Comparison of ENCODE assay signal across 8 cellular contexts in the genomic region with DNA sequence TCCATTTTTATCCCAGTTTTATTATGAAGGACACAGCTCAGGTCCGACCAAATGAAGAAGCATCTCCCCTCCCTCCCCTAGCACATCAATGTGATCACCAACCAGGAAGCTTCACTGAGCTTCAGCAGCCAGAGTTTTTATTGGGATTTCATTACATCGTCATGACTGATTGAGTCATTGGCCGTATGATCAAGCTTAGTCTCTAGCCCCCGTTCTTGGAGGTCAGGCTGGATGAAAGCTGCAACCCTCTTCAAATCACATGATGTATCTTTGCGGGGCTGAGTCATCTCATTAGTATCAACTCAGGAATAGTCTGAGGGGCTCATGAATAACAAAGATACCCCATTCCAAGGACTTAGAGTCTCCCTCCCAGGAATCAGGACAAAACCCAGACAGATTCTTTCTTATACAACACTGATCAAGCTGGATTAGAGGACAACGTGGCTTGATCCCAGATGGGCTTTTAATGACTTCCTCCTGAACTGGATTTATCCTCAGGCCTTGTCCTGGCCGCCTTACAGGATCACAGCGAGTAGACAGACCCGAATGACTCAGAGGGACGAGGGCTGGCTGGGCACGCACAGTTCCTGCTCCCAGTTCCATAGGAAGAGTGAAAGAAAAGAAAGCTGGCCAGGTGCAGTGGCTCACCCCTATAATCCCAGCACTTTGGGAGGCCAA. TPM values are rescaled to one million over a fixed set of nuclear protein-coding genes. Genes with fewer than 3 reads are reported as not detected.
A peak's percentile ranks its signal among the peaks of the same experiment; 100 is the strongest.
DNase-seq lines count a peak whose midpoint lies in the region; ATAC-seq and TF ChIP-seq lines count a peak whose summit lies in the region.
"Had no signal": no experiment of that assay in that cellular context is flagged by ENCODE, and none has a peak within 500 bp of the region (broad histone marks: within the 10 kb centered on the region; RNA-seq: fewer than 3 reads in every experiment).

No MANE protein-coding gene starts in this region.

- peaks cover 4% of the 10 kb centered on the region for H3K36me3 ChIP-seq in kidney epithelial cell (ENCODE audit: control insufficient read depth, insufficient read depth, low read length)
- H3K36me3 ChIP-seq in upper lobe of right lung: peaks cover 22% of the 10 kb centered on the region

- in situ Hi-C loops in astrocyte of the spinal cord (cut with HindIII; ENCODE audit: low sequenced_read_pairs): no loop called here

- DNase-seq in HFFc6 (peak; percentile 98), astrocyte of the spinal cord (ENCODE audit: low read depth, low spot score) (peak; percentile 95), kidney epithelial cell (ENCODE audit: low read depth) (peak; percentile 75), upper lobe of right lung (no peak), NAMALWA (ENCODE audit: low spot score) (no peak), Right ventricle myocardium superior (no peak), germinal center (ENCODE audit: low spot score) (no peak)

- peaks cover 7% of the 10 kb centered on the region for H3K27me3 Mint-ChIP-seq in HFFc6 (ENCODE audit: insufficient read depth)

- H3K36me3 Mint-ChIP-seq in HFFc6 (ENCODE audit: low read depth): peaks cover 23% of the 10 kb centered on the region

- no peaks in the 10 kb centered on the region for H3K27me3 ChIP-seq in kidney epithelial cell (ENCODE audit: control insufficient read depth, insufficient read depth, low read length)
- H3K27me3 ChIP-seq in upper lobe of right lung: no peaks in the 10 kb centered on the region

- peak overlapping the region; percentile 98 for H3K27ac Mint-ChIP-seq in HFFc6

- H3K9me3 Mint-ChIP-seq in HFFc6: peaks cover 22% of the 10 kb centered on the region

- H3K4me3 ChIP-seq in astrocyte of the spinal cord (ENCODE audit: low read depth, low read length) (no peak overlapping the region), kidney epithelial cell (ENCODE audit: low read depth, low read length) (no peak overlapping the region), upper lobe of right lung (no peak overlapping the region)

- intact Hi-C loops in upper lobe of right lung (cut with DNase I): no loop called here
- intact Hi-C loops in Right ventricle myocardium superior (cut with DNase I): no loop called here

- no peaks in the 10 kb centered on the region for H3K9me3 ChIP-seq in upper lobe of right lung

- no peak for TF ChIP-seq CTCF in HFFc6 (IDR thresholded peaks at IDR 0.05)
- TF ChIP-seq CTCF in astrocyte of the spinal cord (IDR thresholded peaks at IDR 0.05; ENCODE audit: low read depth, low read length): no peak
- no peak for TF ChIP-seq CTCF in kidney epithelial cell (IDR thresholded peaks at IDR 0.05; ENCODE audit: insufficient read depth, low read length, poor library complexity, severe bottlenecking)
- TF ChIP-seq CTCF in upper lobe of right lung (IDR thresholded peaks at IDR 0.05): no peak

- H3K4me1 Mint-ChIP-seq in HFFc6 (ENCODE audit: low read depth): peaks cover 31% of the 10 kb centered on the region

- ATAC-seq in upper lobe of right lung (no peak), Right ventricle myocardium superior (ENCODE audit: poor library complexity) (no peak)

- H3K27ac ChIP-seq in upper lobe of right lung: peak overlapping the region; percentile 6
- H3K27ac ChIP-seq: VCaP had no signal

- H3K4me3 Mint-ChIP-seq in HFFc6: peak overlapping the region; percentile 84

- peaks cover 18% of the 10 kb centered on the region for H3K4me1 ChIP-seq in upper lobe of right lung

RNA-seq across cellular contexts. Expression of a gene that starts 14.5 kb away (rescaled TPM):
- 10 to 100 TPM; 57.8 to 75.6 (median 67.2) TPM for total RNA-seq in HFFc6 (2021; fragmentation: NEBNext Ultra II Directional; extraction: Animal tissue kit (Norgen Biotek cat#: 25700))
- total RNA-seq in kidney epithelial cell: 61.1 and 79.4 TPM in 2 replicates
- 53.1 TPM for total RNA-seq in upper lobe of right lung
- 8.6 TPM for total RNA-seq in Right ventricle myocardium superior

Comparison
In these comparisons a context has a peak if more than half of its experiments do, and no peak if none do; other contexts are left out.
1. DNase-seq: peak in HFFc6 (single experiment), astrocyte of the spinal cord (single experiment) and kidney epithelial cell (single experiment); none in upper lobe of right lung (single experiment), NAMALWA (single experiment), Right ventricle myocardium superior (single experiment) and germinal center (single experiment).